1 cellular context compared by ENCODE assay signal in the genomic region with DNA sequence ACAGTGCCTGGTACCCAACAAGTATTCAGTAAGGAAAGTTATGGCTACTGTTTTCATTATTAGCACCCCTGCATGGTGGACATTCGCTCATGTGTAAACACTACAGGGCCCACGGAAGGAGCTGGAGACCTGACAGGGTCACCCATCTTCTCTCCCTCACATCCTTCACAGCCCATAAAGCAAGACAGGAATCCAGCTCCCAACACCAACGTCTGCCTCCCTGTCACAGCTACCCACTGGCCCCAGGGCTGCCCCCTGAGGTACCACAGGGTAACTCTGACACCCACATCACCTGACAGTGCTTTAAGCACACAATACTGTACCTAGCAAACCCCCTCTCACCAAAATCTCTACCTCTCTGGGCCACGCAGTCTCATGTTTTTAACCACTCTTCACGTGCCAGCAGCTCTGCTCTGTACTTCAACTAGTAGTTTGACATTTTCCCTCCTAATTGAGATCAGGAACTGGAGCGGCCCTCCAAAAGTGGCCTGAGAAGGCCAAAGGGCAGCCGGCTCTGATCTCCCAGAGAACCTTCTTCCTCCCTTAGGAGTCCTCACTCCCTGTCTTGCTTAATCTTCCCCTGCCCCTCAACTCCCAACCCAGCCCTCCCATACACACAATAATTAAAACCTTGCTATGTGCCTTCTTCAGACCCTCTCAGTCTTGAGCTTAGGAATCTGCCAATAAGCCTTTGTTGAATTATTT.
TF ChIP-seq lines count a peak whose summit lies in the region.

No MANE protein-coding gene starts in this region.

TF ChIP-seq in HepG2, 621 proteins besides CTCF, POLR2A, EP300 and RAD21:
- TF ChIP-seq ZNF468 (CRISPR knock-in tag; IDR thresholded peaks at IDR 0.05): no peak
- no peak for TF ChIP-seq GZF1 (CRISPR knock-in tag; IDR thresholded peaks at IDR 0.05)
- no peak for TF ChIP-seq ZSCAN9 (CRISPR knock-in tag; IDR thresholded peaks at IDR 0.05; ENCODE audit: borderline replicate concordance)
- no peak for TF ChIP-seq ZBTB1 (CRISPR knock-in tag; IDR thresholded peaks at IDR 0.05; ENCODE audit: borderline replicate concordance)
- no peak for TF ChIP-seq FUBP1 (CRISPR knock-in tag; IDR thresholded peaks at IDR 0.05; ENCODE audit: borderline replicate concordance)
- TF ChIP-seq ZFP41 (CRISPR knock-in tag; IDR thresholded peaks at IDR 0.05; ENCODE audit: borderline replicate concordance): no peak
- no peak for TF ChIP-seq HBP1 (CRISPR knock-in tag; IDR thresholded peaks at IDR 0.05; ENCODE audit: low read depth)
- no peak for TF ChIP-seq ZNF598 (CRISPR knock-in tag; IDR thresholded peaks at IDR 0.05; ENCODE audit: borderline replicate concordance)
- TF ChIP-seq NRL (CRISPR knock-in tag; IDR thresholded peaks at IDR 0.05; ENCODE audit: borderline replicate concordance): no peak
- TF ChIP-seq ARNT (IDR thresholded peaks at IDR 0.05): no peak
